Comparison of ENCODE assay signal across 19 cellular contexts in genomic region chr17:74244128-74244527, GRCh38. TPM values are rescaled to one million over a fixed set of nuclear protein-coding genes. Genes with fewer than 3 reads are reported as not detected.
DNase-seq lines count a peak whose midpoint lies in the region; ATAC-seq, FAIRE-seq and TF ChIP-seq lines count a peak whose summit lies in the region.
"Had no signal": no experiment of that assay in that cellular context is flagged by ENCODE, and none has a peak within 500 bp of the region (broad histone marks: within the 10 kb centered on the region; RNA-seq: fewer than 3 reads in every experiment).

No MANE protein-coding gene starts in this region.

- peaks cover 14 to 60% (median 43%) of the 10 kb centered on the region in 9 donors for H3K4me1 ChIP-seq in heart right ventricle
- peaks cover 11 to 27% (median 16%) of the 10 kb centered on the region in 4 experiments for H3K4me1 ChIP-seq in H1 (replicated peaks in 1 of 4; ENCODE audit: control insufficient read depth in 3 of 4, insufficient read depth in 4 of 4, low read length in 3 of 4)
- H3K4me1 ChIP-seq: Caco-2 had no signal

- H2BK5ac ChIP-seq in H1 (ENCODE audit: low read depth, low read length), result no peak overlapping the region; the same call in 1 of the 2 replicates

- H2AK5ac ChIP-seq in H1 (ENCODE audit: low read depth, low read length), result no peak overlapping the region

- DNase-seq in heart right ventricle (no peak), cardiac septum (ENCODE audit: low spot score) (no peak), H1 (ENCODE audit: low read depth in 1 of 2, low spot score in 2 of 2) (no peak), substantia nigra (lab: John Stamatoyannopoulos, UW) (peak in 3 of 49 donors; percentile 59 to 67 (median 66))
- DNase-seq: 8988T; AML-193; Caco-2; CD8-positive, alpha-beta memory T cell; DND-41; GDM1 had no signal

- no peaks in the 10 kb centered on the region for H3K23me2 ChIP-seq in H1 (ENCODE audit: low read depth, low read length)

- H3K36me3 ChIP-seq in heart right ventricle (peaks cover 0 to 22% (median 0%) of the 10 kb centered on the region in 9 donors), H1 (ENCODE audit: control insufficient read depth in 2 of 4, insufficient read depth in 4 of 4, low read length in 3 of 4) (no peaks in the 10 kb centered on the region)

- H2BK12ac ChIP-seq in H1 (ENCODE audit: low read depth, low read length), result peak overlapping the region; percentile 68; the same call in 1 of the 2 replicates

- no peaks in the 10 kb centered on the region for H3K79me2 ChIP-seq in H1 (ENCODE audit: control insufficient read depth in 1 of 2, insufficient read depth in 2 of 2, low read length in 2 of 2)

- no peak overlapping the region for H3K56ac ChIP-seq in H1 (replicated peaks; ENCODE audit: insufficient read length, low read depth, low read length)

- TF ChIP-seq POLR2A in H1 (IDR thresholded peaks at IDR 0.05; ENCODE audit: control extremely low read depth in 1 of 2, low read depth in 2 of 2, low read length in 2 of 2), result no peak

- H3K14ac ChIP-seq in H1 (ENCODE audit: insufficient read length), result no peak overlapping the region

- no peak overlapping the region; the same call in 1 of the 2 replicates for H2BK15ac ChIP-seq in H1 (ENCODE audit: low read length)

- H3K18ac ChIP-seq in H1 (ENCODE audit: extremely low read depth, low read length), result no peak overlapping the region

- no peak overlapping the region for H4K5ac ChIP-seq in H1 (ENCODE audit: insufficient read length, low read depth, low read length)

- no peak overlapping the region for H3K23ac ChIP-seq in H1 (ENCODE audit: insufficient read length)

- no peak overlapping the region for H3K4ac ChIP-seq in H1 (replicated peaks; ENCODE audit: insufficient read length, low read depth, low read length)

- no peak overlapping the region; the same call in 1 of the 2 replicates for H4K8ac ChIP-seq in H1 (ENCODE audit: extremely low read depth, insufficient read depth, low read length)

- WGBS in heart right ventricle, 2 donors, result 92 to 97% methylated on average over 10 of the region's 10 CpGs
- 89% methylated on average over 6 of the region's 10 CpGs; no CpG with 5 or more reads in 1 of the 2 experiments for WGBS in H1 (ENCODE audit: extremely low coverage in 1 of 2, insufficient coverage in 1 of 2, insufficient read length in 1 of 2, insufficient replicate concordance in 2 of 2, low coverage in 1 of 2, low lambda C conversion rate in 2 of 2, missing lambda C conversion rate in 1 of 2), 2 experiments

- peak overlapping the region; percentile 58 for H4K91ac ChIP-seq in H1 (replicated peaks; ENCODE audit: insufficient read length, low read length)

- no peak overlapping the region for H2BK20ac ChIP-seq in H1 (ENCODE audit: low read length)

- H3K9ac ChIP-seq in H1 (replicated peaks in 1 of 4; ENCODE audit: extremely low read depth in 1 of 4, low read depth in 3 of 4, low read length in 3 of 4), result no peak overlapping the region
- H3K9ac ChIP-seq: BLaER1 had no signal

- no peak overlapping the region for H3K4me3 ChIP-seq in heart right ventricle
- H3K4me3 ChIP-seq in H1 (ENCODE audit: extremely low read depth in 1 of 4, insufficient read depth in 2 of 4, low read depth in 3 of 4, low read length in 4 of 4), result no peak overlapping the region
- H3K4me3 ChIP-seq: BLaER1 had no signal

- H2AFZ ChIP-seq in H1 (ENCODE audit: low read length), result no peak overlapping the region

- no peak for TF ChIP-seq RAD21 in H1 (IDR thresholded peaks at IDR 0.05 in 1 of 2, conservative IDR thresholded peaks at IDR 0.05 in 1 of 2; ENCODE audit: low read depth in 2 of 2, low read length in 2 of 2)

- no peak for FAIRE-seq in H1 (lab: Jason Lieb, UNC)
- FAIRE-seq: GM12892, GM19239, H54 had no signal

- TF ChIP-seq CTCF in heart right ventricle (IDR thresholded peaks at IDR 0.05) (no peak), H1 (IDR thresholded peaks at IDR 0.05; ENCODE audit: control extremely low read depth in 1 of 3, insufficient read depth in 1 of 3, low read depth in 1 of 3, low read length in 3 of 3) (no peak)

- POLR2A ChIA-PET in H1 (lab: Charles Lee; ENCODE audit: partially characterized antibody), result interaction anchor here (0.9 to 8.2 kb wide), 4 partner anchors 10 to 33 kb away, joined by 3 to 61 read pairs (median 5); partner anchors contain the start of gene TTYH2

- intact Hi-C loops in heart right ventricle (cut with DNase I) (loop anchor here in 2 of 10 donors (2.0 to 5.0 kb wide), 2 partner anchors 29 to 42 kb away; partner anchors contain the start of gene RPL38 (in 1 of the 2)), cardiac septum (cut with DNase I) (no loop called here)

- no peak for ATAC-seq in heart right ventricle
- no peak for ATAC-seq in GM18868 (IDR thresholded peaks at IDR 0.05; ENCODE audit: unreplicated experiment)
- no peak for ATAC-seq in GM21619 (IDR thresholded peaks at IDR 0.05; ENCODE audit: unreplicated experiment)
- ATAC-seq in GM21515 (IDR thresholded peaks at IDR 0.05; ENCODE audit: unreplicated experiment), result no peak
- ATAC-seq: HCT116 had no signal

- H3K4me2 ChIP-seq in H1 (ENCODE audit: insufficient read depth in 1 of 2, low read depth in 2 of 2, low read length in 2 of 2), result no peak overlapping the region; a peak in 1 of 4 replicates
- H3K4me2 ChIP-seq: BLaER1 had no signal

- no peak for TF ChIP-seq EP300 in H1 (IDR thresholded peaks at IDR 0.05; ENCODE audit: borderline replicate concordance in 1 of 2, low read depth in 2 of 2, low read length in 2 of 2)

- H3K27ac ChIP-seq in heart right ventricle (peak overlapping the region in 7 of 10 donors; percentile 18 to 77 (median 59)), angular gyrus (ENCODE audit: low read depth, low read length) (peak overlapping the region; percentile 93), H1 (ENCODE audit: low read depth, low read length) (no peak overlapping the region), substantia nigra (ENCODE audit: low read depth, low read length, poor library complexity, severe bottlenecking) (peak overlapping the region; percentile 99)
- H3K27ac ChIP-seq: BLaER1 had no signal

- H2BK120ac ChIP-seq in H1 (replicated peaks; ENCODE audit: low read depth, low read length), result no peak overlapping the region

- H4K20me1 ChIP-seq in H1 (replicated peaks in 1 of 2; ENCODE audit: control insufficient read depth in 1 of 2, insufficient read depth in 2 of 2, low read length in 2 of 2), result no peaks in the 10 kb centered on the region
- H4K20me1 ChIP-seq: BLaER1 had no signal

- CTCF ChIA-PET in H1 (lab: Charles Lee; ENCODE audit: partially characterized antibody), result interaction anchor here (1.1 to 2.6 kb wide), 6 partner anchors 10 to 57 kb away, joined by 3 to 7 read pairs (median 4); partner anchors contain the start of gene RPL38

- no peaks in the 10 kb centered on the region for H3K79me1 ChIP-seq in H1 (ENCODE audit: low read depth, low read length)

- no peaks in the 10 kb centered on the region for H3K9me3 ChIP-seq in heart right ventricle
- 0 out of 4 replicates have a peak, but pooled peaks cover 0 to 4% of the 10 kb centered on the region in 2 experiments for H3K9me3 ChIP-seq in H1 (ENCODE audit: insufficient read depth in 2 of 2, low read depth in 1 of 2, low read length in 1 of 2)
- H3K9me3 ChIP-seq: Caco-2 had no signal

- H3K27me3 ChIP-seq in heart right ventricle (no peaks in the 10 kb centered on the region), H1 (replicated peaks in 1 of 4; ENCODE audit: control insufficient read depth in 3 of 4, extremely low read depth in 1 of 4, insufficient read depth in 3 of 4, low read length in 3 of 4) (no peaks in the 10 kb centered on the region)
- H3K27me3 ChIP-seq: BLaER1 had no signal

TF ChIP-seq in H1, 55 proteins besides CTCF, POLR2A, EP300 and RAD21 (continues in another document):
- TF ChIP-seq CBX8 (IDR thresholded peaks at IDR 0.05; ENCODE audit: borderline replicate concordance, low read depth, low read length) (no peak), CREB1 (IDR thresholded peaks at IDR 0.05) (no peak), CHD1 (IDR thresholded peaks at IDR 0.05; ENCODE audit: low read depth, low read length) (no peak)

RNA-seq across cellular contexts. Expression of gene DNAI2, which starts 29.9 kb away (rescaled TPM):
- total RNA-seq in heart right ventricle, result under 1 TPM in 1 of 10 donors, not detected in 9; 0.16 TPM
- not detected for polyA plus RNA-seq in heart right ventricle
- total RNA-seq in cardiac septum, result not detected
- 0.15 TPM in 1 of 2 replicates, not detected in the other for total RNA-seq in H1 (2021; fragmentation: NEBNext Ultra II Directional; extraction: Animal tissue kit (Norgen Biotek cat#: 25700))
- polyA plus RNA-seq in H1 (2011; rRNA removed), result 0.08 and 0.24 TPM in 2 replicates
- polyA plus RNA-seq in H1 (2011; cell fraction: cytosol; rRNA removed), result 0.16 TPM
- 0.40 TPM for polyA plus RNA-seq in H1 (2011; cell fraction: nucleus; rRNA removed)
- 0.35 to 0.52 TPM in 2 of 4 replicates, not detected in the others for polyA plus RNA-seq in H1 (2012, experiment 1 of 2)
- not detected for polyA plus RNA-seq in H1 (2012, experiment 2 of 2)
- 0.10 TPM for polyA plus RNA-seq in H1 (2013, experiment 1 of 2)
- 0.06 TPM for polyA plus RNA-seq in H1 (2013, experiment 2 of 2)
- 0.22 TPM in 1 of 2 replicates, not detected in the other for polyA minus RNA-seq in H1 (2011; rRNA and poly(A)+ RNA removed)
- polyA minus RNA-seq in H1 (2011; cell fraction: cytosol; rRNA and poly(A)+ RNA removed), result not detected
- polyA minus RNA-seq in H1 (2011; cell fraction: nucleus; rRNA and poly(A)+ RNA removed), result not detected
- total RNA-seq: Caco-2 had no signal

RNA-seq across cellular contexts. Expression of gene TTYH2, which starts 30.8 kb away (rescaled TPM):
- total RNA-seq in heart right ventricle (10 to 100 TPM; 20.9 to 36.3 (median 26.1) TPM), cardiac septum (17.9 TPM)
- polyA plus RNA-seq in heart right ventricle (10 to 100 TPM in 1 of 2 donors, 1 to 10 TPM in 1; 8.6 to 20.6 TPM), H1 (2011; rRNA removed) (9.2 and 17.3 TPM in 2 replicates)
- 3.2 and 3.7 TPM in 2 replicates for total RNA-seq in H1 (2021; fragmentation: NEBNext Ultra II Directional; extraction: Animal tissue kit (Norgen Biotek cat#: 25700))
- 7.6 TPM for polyA plus RNA-seq in H1 (2011; cell fraction: cytosol; rRNA removed)
- 16.4 TPM for polyA plus RNA-seq in H1 (2011; cell fraction: nucleus; rRNA removed)
- 3.1 to 4.0 TPM (median 3.4 TPM) in 4 replicates for polyA plus RNA-seq in H1 (2012, experiment 1 of 2)
- polyA plus RNA-seq in H1 (2012, experiment 2 of 2), result 3.2 TPM
- 5.3 TPM for polyA plus RNA-seq in H1 (2013, experiment 1 of 2)
- polyA plus RNA-seq in H1 (2013, experiment 2 of 2), result 5.8 TPM
- polyA minus RNA-seq in H1 (2011; rRNA and poly(A)+ RNA removed), result 7.4 and 9.7 TPM in 2 replicates
- polyA minus RNA-seq in H1 (2011; cell fraction: cytosol; rRNA and poly(A)+ RNA removed), result 3.1 TPM
- 8.3 TPM for polyA minus RNA-seq in H1 (2011; cell fraction: nucleus; rRNA and poly(A)+ RNA removed)

RNA-seq across cellular contexts. Expression of gene RPL38, which starts 40.6 kb away (rescaled TPM):
- total RNA-seq in heart right ventricle, result 100 to 1,000 TPM; 661 to 847 (median 735) TPM
- 1,000 to 10,000 TPM; 1,527 to 2,186 TPM for polyA plus RNA-seq in heart right ventricle
- total RNA-seq in cardiac septum, result 575 TPM
- 1,195 and 1,222 TPM in 2 replicates for total RNA-seq in H1 (2021; fragmentation: NEBNext Ultra II Directional; extraction: Animal tissue kit (Norgen Biotek cat#: 25700))
- 412 and 510 TPM in 2 replicates for polyA plus RNA-seq in H1 (2011; rRNA removed)
- 1,085 TPM for polyA plus RNA-seq in H1 (2011; cell fraction: cytosol; rRNA removed)
- polyA plus RNA-seq in H1 (2011; cell fraction: nucleus; rRNA removed), result 1,333 TPM
- polyA plus RNA-seq in H1 (2012, experiment 1 of 2), result 3,837 to 6,357 TPM (median 4,194 TPM) in 4 replicates
- 920 TPM for polyA plus RNA-seq in H1 (2012, experiment 2 of 2)
- 4,258 TPM for polyA plus RNA-seq in H1 (2013, experiment 1 of 2)
- 4,313 TPM for polyA plus RNA-seq in H1 (2013, experiment 2 of 2)
- 802 and 987 TPM in 2 replicates for polyA minus RNA-seq in H1 (2011; rRNA and poly(A)+ RNA removed)
- 425 TPM for polyA minus RNA-seq in H1 (2011; cell fraction: cytosol; rRNA and poly(A)+ RNA removed)
- 337 TPM for polyA minus RNA-seq in H1 (2011; cell fraction: nucleus; rRNA and poly(A)+ RNA removed)
